ENCODE assay signal across 10 cellular contexts in the genomic region with DNA sequence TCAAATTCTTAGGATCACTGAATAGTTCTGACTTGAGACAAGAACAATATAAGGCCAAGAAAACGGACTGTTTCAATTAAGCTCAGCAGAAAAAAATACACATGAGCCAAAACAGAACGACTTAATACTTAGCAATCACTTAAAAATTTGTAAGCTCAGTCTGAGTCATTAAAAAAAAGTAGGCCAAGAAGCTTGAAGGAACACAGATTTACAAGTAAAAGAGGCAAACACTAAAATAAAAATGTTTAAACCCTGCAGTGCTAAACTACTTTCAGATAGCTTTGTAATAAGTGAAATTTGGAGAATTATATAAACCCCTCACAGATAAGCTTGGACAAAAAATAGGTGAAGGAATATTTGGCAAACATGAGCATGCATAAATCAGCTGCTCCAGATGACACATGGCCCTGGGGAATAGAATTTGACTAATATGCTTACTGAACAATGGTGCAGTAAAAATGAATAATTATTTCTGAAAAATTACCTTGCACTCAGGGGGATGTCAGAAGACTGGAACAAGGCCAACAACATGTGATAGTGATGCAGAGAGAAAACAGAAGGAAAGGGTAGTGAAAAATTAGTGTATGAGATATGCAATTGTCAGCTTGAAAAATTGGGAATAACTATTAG. TPM values are rescaled to one million over a fixed set of nuclear protein-coding genes. Genes with fewer than 3 reads are reported as not detected.
A peak's percentile ranks its signal among the peaks of the same experiment; 100 is the strongest.
DNase-seq lines count a peak whose midpoint lies in the region; ATAC-seq, FAIRE-seq and TF ChIP-seq lines count a peak whose summit lies in the region.
"Had no signal": no experiment of that assay in that cellular context is flagged by ENCODE, and none has a peak within 500 bp of the region (broad histone marks: within the 10 kb centered on the region; RNA-seq: fewer than 3 reads in every experiment).

No MANE protein-coding gene starts in this region.

- no peaks in the 10 kb centered on the region for H3K4me1 Mint-ChIP-seq in T-helper 17 cell

- peak; percentile 76 for FAIRE-seq in islet of Langerhans (lab: Jason Lieb, UNC)

- peak; percentile 90 for ATAC-seq in Right ventricle myocardium superior (ENCODE audit: poor library complexity)
- no peak for ATAC-seq in T-helper 17 cell

- H3K4me3 Mint-ChIP-seq in T-helper 17 cell, result no peak overlapping the region

- peak overlapping the region in 1 of 2 donors; percentile 71 for H3K27ac ChIP-seq in right atrium auricular region
- H3K27ac ChIP-seq: BLaER1 treated with 17β-estradiol and CSF1 and Interleukin-3, amounts not matched to agents 10 nM and 100 nM had no signal

- no peak for TF ChIP-seq CTCF in right atrium auricular region (IDR thresholded peaks at IDR 0.05)
- TF ChIP-seq CTCF in astrocyte of the cerebellum (IDR thresholded peaks at IDR 0.05; ENCODE audit: low read depth, low read length, missing control alignments), result no peak

- H3K4me3 ChIP-seq in right atrium auricular region, result no peak overlapping the region
- H3K4me3 ChIP-seq in astrocyte of the cerebellum (ENCODE audit: low read depth, low read length), result no peak overlapping the region
- H3K4me3 ChIP-seq: BLaER1 treated with 17β-estradiol and CSF1 and Interleukin-3, amounts not matched to agents 10 nM and 100 nM had no signal

- H3K27ac Mint-ChIP-seq in T-helper 17 cell, result no peak overlapping the region

- in situ Hi-C loops in astrocyte of the cerebellum (cut with HindIII; ENCODE audit: low sequenced_read_pairs), result no loop called here

- H3K36me3 Mint-ChIP-seq in T-helper 17 cell (ENCODE audit: low read depth), result no peaks in the 10 kb centered on the region

- intact Hi-C loops in Right ventricle myocardium superior (cut with DNase I), result no loop called here

- peaks cover 0 to 20% of the 10 kb centered on the region in 2 donors for H3K4me1 ChIP-seq in right atrium auricular region

- peaks cover 55% of the 10 kb centered on the region for H3K27me3 Mint-ChIP-seq in T-helper 17 cell

- DNase-seq in Right ventricle myocardium superior, result no peak
- DNase-seq in right atrium auricular region (ENCODE audit: low spot score), result no peak
- DNase-seq in astrocyte of the cerebellum (ENCODE audit: low read depth), result peak; percentile 77
- DNase-seq in activated CD4-positive, CD25-positive, alpha-beta regulatory T cell treated with anti-CD3 and anti-CD28 coated beads, Interleukin-2, amount 50 U/mL, for 72 hours, result no peak
- DNase-seq in T-helper 17 cell, result no peak
- DNase-seq in germinal center (ENCODE audit: low spot score), result no peak
- DNase-seq in activated CD4-positive, CD25-positive, alpha-beta regulatory T cell (lab: John Stamatoyannopoulos, UW), result no peak
- DNase-seq: activated gamma-delta T cell had no signal

- no peaks in the 10 kb centered on the region for H3K27me3 ChIP-seq in right atrium auricular region
- H3K27me3 ChIP-seq: BLaER1 treated with 17β-estradiol and CSF1 and Interleukin-3, amounts not matched to agents 10 nM and 100 nM had no signal

- H3K36me3 ChIP-seq in right atrium auricular region, result no peaks in the 10 kb centered on the region
- H3K36me3 ChIP-seq: BLaER1 treated with 17β-estradiol and CSF1 and Interleukin-3, amounts not matched to agents 10 nM and 100 nM had no signal

- H3K9me3 ChIP-seq in right atrium auricular region (no peaks in the 10 kb centered on the region), T-helper 17 cell (ENCODE audit: control insufficient read depth, low read length, poor library complexity, severe bottlenecking) (no peaks in the 10 kb centered on the region)
- H3K9me3 ChIP-seq: BLaER1 treated with 17β-estradiol and CSF1 and Interleukin-3, amounts not matched to agents 10 nM and 100 nM had no signal

RNA-seq across cellular contexts. Expression of a gene that starts 49.6 kb away (rescaled TPM):
- total RNA-seq in Right ventricle myocardium superior (10.3 TPM), right atrium auricular region (1 to 10 TPM; 4.5 to 8.9 TPM), T-helper 17 cell (not detected)

Comparison
In these comparisons a context has a peak if more than half of its experiments do, and no peak if none do; other contexts are left out.
1. RNA of a gene that starts 49.6 kb away (total RNA-seq): 10.3 TPM in Right ventricle myocardium superior (single experiment) and 4.5 to 8.9 TPM in right atrium auricular region; not detected in T-helper 17 cell; every median in the first group is over 4 times any median in the second.